Comparison of ENCODE assay signal across 21 cellular contexts in the genomic region with DNA sequence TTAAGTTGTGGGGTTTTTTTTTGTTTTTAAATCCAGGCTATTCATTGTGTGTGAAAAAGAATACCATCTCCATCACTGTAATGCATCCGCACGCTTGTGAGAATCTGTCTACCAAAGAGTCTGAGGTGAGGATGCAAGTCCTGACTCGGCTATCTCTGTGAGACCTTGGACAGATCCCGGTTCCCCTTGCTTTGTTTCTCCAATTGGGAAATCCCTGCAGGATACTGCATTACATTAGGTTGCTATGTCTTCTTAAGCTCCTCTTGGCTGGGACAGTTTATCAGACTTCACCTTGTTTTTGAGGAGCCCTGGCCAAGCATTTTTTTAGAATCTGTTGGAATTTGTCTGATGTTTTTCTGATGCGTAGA.
"Had no signal": no experiment of that assay in that cellular context is flagged by ENCODE, and none has a peak within 500 bp of the region (broad histone marks: within the 10 kb centered on the region; RNA-seq: fewer than 3 reads in every experiment).

No MANE protein-coding gene starts in this region.

- H3K27me3 Mint-ChIP-seq: naive thymus-derived CD4-positive, alpha-beta T cell had no signal

- H3K4me3 ChIP-seq: dorsolateral prefrontal cortex, esophagus squamous epithelium, gastroesophageal sphincter, lung, right atrium auricular region, sigmoid colon, skin epidermis had no signal

- H3K27ac ChIP-seq: dorsolateral prefrontal cortex, epithelial cell of prostate, esophagus squamous epithelium, gastroesophageal sphincter, right atrium auricular region, skin epidermis had no signal

- H3K4me1 ChIP-seq: esophagus squamous epithelium had no signal

- H3K9me3 Mint-ChIP-seq: naive thymus-derived CD4-positive, alpha-beta T cell; neural crest cell had no signal

- ATAC-seq: gastroesophageal sphincter; left colon; naive thymus-derived CD4-positive, alpha-beta T cell had no signal

- H3K27me3 ChIP-seq: dorsolateral prefrontal cortex, esophagus squamous epithelium, gastroesophageal sphincter, right atrium auricular region, sigmoid colon had no signal

- H3K4me3 Mint-ChIP-seq: naive thymus-derived CD4-positive, alpha-beta T cell; neural crest cell had no signal

- DNase-seq: cortex of kidney; dorsolateral prefrontal cortex; effector CD8-positive, alpha-beta T cell; esophagus squamous epithelium; foreskin fibroblast; glutamatergic neuron; left colon; mesendoderm; naive thymus-derived CD4-positive, alpha-beta T cell; posterior cingulate gyrus; sigmoid colon; stimulated activated CD4-positive, alpha-beta T cell treated with anti-CD3 and anti-CD28 coated beads, Interleukin-2, amount 100 ng/mL, for 24 hours; stimulated activated CD4-positive, alpha-beta T cell treated with anti-CD3 and anti-CD28 coated beads, Interleukin-4, amount 100 ng/mL, for 4 hours; stimulated activated naive CD4-positive, alpha-beta T cell treated with Interleukin-2 at 50 U/mL for 16 hours; trophoblast cell had no signal
